ENCODE assay signal across 9 cellular contexts in genomic region chr2:12044857-12045256, GRCh38.
DNase-seq lines count a peak whose midpoint lies in the region; ATAC-seq and TF ChIP-seq lines count a peak whose summit lies in the region.
"Had no signal": no experiment of that assay in that cellular context is flagged by ENCODE, and none has a peak within 500 bp of the region (broad histone marks: within the 10 kb centered on the region; RNA-seq: fewer than 3 reads in every experiment).

No MANE protein-coding gene starts in this region.

- H3K4me3 Mint-ChIP-seq in stimulated activated naive B cell treated with anti-CD40 and anti-IgM and Interleukin-4, amounts not matched to agents 10 μg/mL and 1 μg/mL and 100 μg/mL, for 72 hours = peak overlapping the region in 1 of 2 donors; percentile 13
- H3K4me3 Mint-ChIP-seq in progenitor cell of endocrine pancreas (ENCODE audit: low read depth) = no peak overlapping the region

- peaks cover 9 to 16% of the 10 kb centered on the region in 2 donors for H3K9me3 Mint-ChIP-seq in stimulated activated naive B cell treated with anti-CD40 and anti-IgM and Interleukin-4, amounts not matched to agents 10 μg/mL and 1 μg/mL and 100 μg/mL, for 72 hours
- no peaks in the 10 kb centered on the region for H3K9me3 Mint-ChIP-seq in progenitor cell of endocrine pancreas (ENCODE audit: low read depth)

- TF ChIP-seq CTCF in progenitor cell of endocrine pancreas (IDR thresholded peaks at IDR 0.05; ENCODE audit: unreplicated experiment) = no peak

- no peak overlapping the region for H3K27ac Mint-ChIP-seq in stimulated activated naive B cell treated with anti-CD40 and anti-IgM and Interleukin-4, amounts not matched to agents 10 μg/mL and 1 μg/mL and 100 μg/mL, for 72 hours
- H3K27ac Mint-ChIP-seq in progenitor cell of endocrine pancreas = no peak overlapping the region

- no peaks in the 10 kb centered on the region for H3K27me3 Mint-ChIP-seq in stimulated activated naive B cell treated with anti-CD40 and anti-IgM and Interleukin-4, amounts not matched to agents 10 μg/mL and 1 μg/mL and 100 μg/mL, for 72 hours
- H3K27me3 Mint-ChIP-seq in progenitor cell of endocrine pancreas = peaks cover 3% of the 10 kb centered on the region

- peak; percentile 49 for ATAC-seq in HG02642 (IDR thresholded peaks at IDR 0.05; ENCODE audit: poor library complexity, unreplicated experiment)
- peak; percentile 83 to 89 for ATAC-seq in stimulated activated naive B cell treated with anti-CD40 and anti-IgM and Interleukin-4, amounts not matched to agents 10 μg/mL and 1 μg/mL and 100 μg/mL, for 72 hours (replicated peaks)

- H3K4me1 Mint-ChIP-seq in stimulated activated naive B cell treated with anti-CD40 and anti-IgM and Interleukin-4, amounts not matched to agents 10 μg/mL and 1 μg/mL and 100 μg/mL, for 72 hours = peaks cover 63 to 89% of the 10 kb centered on the region in 2 donors
- H3K4me1 Mint-ChIP-seq in progenitor cell of endocrine pancreas (ENCODE audit: low read depth) = no peaks in the 10 kb centered on the region

- DNase-seq in stimulated activated CD4-positive, alpha-beta T cell treated with anti-CD3 and anti-CD28 coated beads, Interleukin-15, amount 100 ng/mL, for 24 hours = peak; percentile 16
- DNase-seq in stimulated activated CD4-positive, alpha-beta T cell treated with anti-CD3 and anti-CD28 coated beads, Interleukin-4, amount 100 ng/mL, for 4 hours = no peak
- DNase-seq in NOMO-1 treated with DMSO at 0.1 percent for 48 hours (lab: John Stamatoyannopoulos, UW; ENCODE audit: unreplicated experiment) = peak; percentile 53
- no peak for DNase-seq in stimulated activated naive B cell treated with anti-CD40 and anti-IgM and Interleukin-4, amounts not matched to agents 10 μg/mL and 1 μg/mL and 100 μg/mL, for 72 hours
- no peak for DNase-seq in progenitor cell of endocrine pancreas (ENCODE audit: low spot score, unreplicated experiment)
- DNase-seq in NCI-H1436 (lab: John Stamatoyannopoulos, UW) = no peak
- DNase-seq in NCI-H187 (lab: John Stamatoyannopoulos, UW) = no peak
- DNase-seq: C1 segment of cervical spinal cord had no signal

- H3K36me3 Mint-ChIP-seq in stimulated activated naive B cell treated with anti-CD40 and anti-IgM and Interleukin-4, amounts not matched to agents 10 μg/mL and 1 μg/mL and 100 μg/mL, for 72 hours = peaks cover 17 to 18% of the 10 kb centered on the region in 2 donors
- no peaks in the 10 kb centered on the region for H3K36me3 Mint-ChIP-seq in progenitor cell of endocrine pancreas (ENCODE audit: insufficient read depth)

Comparison
In these comparisons a context has a peak if more than half of its experiments do, and no peak if none do; other contexts are left out.
1. DNase-seq: peak in stimulated activated CD4-positive, alpha-beta T cell treated with anti-CD3 and anti-CD28 coated beads, Interleukin-15, amount 100 ng/mL, for 24 hours (single experiment) and NOMO-1 treated with DMSO at 0.1 percent for 48 hours (single experiment); none in stimulated activated CD4-positive, alpha-beta T cell treated with anti-CD3 and anti-CD28 coated beads, Interleukin-4, amount 100 ng/mL, for 4 hours (0 of 2), stimulated activated naive B cell treated with anti-CD40 and anti-IgM and Interleukin-4, amounts not matched to agents 10 μg/mL and 1 μg/mL and 100 μg/mL, for 72 hours (single experiment), progenitor cell of endocrine pancreas (single experiment), NCI-H1436 (single experiment) and NCI-H187 (0 of 2).